Comparison of ENCODE assay signal across 19 cellular contexts in the genomic region with DNA sequence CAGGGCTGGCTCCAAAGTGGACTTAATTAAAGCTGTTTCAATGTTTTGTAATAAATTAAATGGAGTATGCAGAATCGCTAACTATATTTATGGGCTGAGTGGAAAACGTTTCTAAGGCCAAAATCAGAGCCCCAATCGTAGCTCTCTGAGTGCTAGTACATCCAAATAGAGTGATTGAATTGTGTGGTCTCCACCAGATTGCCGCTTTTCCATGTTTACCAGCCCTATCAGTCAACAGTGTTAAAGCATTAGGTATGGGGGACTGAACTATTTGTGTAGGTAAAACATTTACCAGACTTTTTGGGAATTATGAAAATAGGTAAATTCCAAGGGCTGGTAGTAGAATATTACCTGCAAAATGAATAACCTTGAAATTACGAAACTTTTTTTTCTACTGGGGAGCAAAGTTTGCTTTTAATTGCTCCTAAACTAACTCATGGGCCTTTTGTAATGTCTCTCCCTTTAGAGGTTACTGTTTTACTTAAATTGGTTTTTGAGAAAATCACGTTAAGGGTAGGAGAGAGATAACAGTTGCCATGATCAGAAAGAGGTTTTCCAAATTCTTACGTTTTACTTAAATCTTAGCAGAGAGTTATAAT. TPM values are rescaled to one million over a fixed set of nuclear protein-coding genes. Genes with fewer than 3 reads are reported as not detected.
DNase-seq lines count a peak whose midpoint lies in the region; ATAC-seq and TF ChIP-seq lines count a peak whose summit lies in the region.
"Had no signal": no experiment of that assay in that cellular context is flagged by ENCODE, and none has a peak within 500 bp of the region (broad histone marks: within the 10 kb centered on the region; RNA-seq: fewer than 3 reads in every experiment).

No MANE protein-coding gene starts in this region.

- H3K9me3 ChIP-seq in left ventricle myocardium inferior (replicated peaks), result peaks cover 4% of the 10 kb centered on the region
- H3K9me3 ChIP-seq in right atrium auricular region, result no peaks in the 10 kb centered on the region
- no peaks in the 10 kb centered on the region for H3K9me3 ChIP-seq in hepatocyte (ENCODE audit: low read depth)
- H3K9me3 ChIP-seq in neural progenitor cell (ENCODE audit: low read depth), result no peaks in the 10 kb centered on the region
- no peaks in the 10 kb centered on the region for H3K9me3 ChIP-seq in uterus
- H3K9me3 ChIP-seq: A549, upper lobe of left lung had no signal

- H3K9me3 Mint-ChIP-seq in neural progenitor cell, result no peaks in the 10 kb centered on the region
- H3K9me3 Mint-ChIP-seq: activated naive CD4-positive, alpha-beta T cell treated with anti-CD3 and anti-CD28 coated beads, Interleukin-2, amount 50 U/mL, for 24 hours had no signal

- H3K9me2 ChIP-seq in hepatocyte (replicated peaks; ENCODE audit: insufficient read depth), result no peaks in the 10 kb centered on the region

- H3K9ac ChIP-seq in neural progenitor cell, result no peak overlapping the region

- TF ChIP-seq POLR2A in uterus (IDR thresholded peaks at IDR 0.05), result no peak

- no peak for DNase-seq in left ventricle myocardium inferior
- DNase-seq in right atrium auricular region (ENCODE audit: low spot score), result no peak
- no peak for DNase-seq in hepatocyte (ENCODE audit: low spot score)
- DNase-seq in neural progenitor cell (ENCODE audit: low spot score), result no peak
- DNase-seq in cerebellar cortex (ENCODE audit: low spot score), result no peak
- no peak for DNase-seq in cerebellum (ENCODE audit: low spot score)
- no peak for DNase-seq in uterus
- DNase-seq: activated CD8-positive, alpha-beta memory T cell treated with anti-CD3 and anti-CD28 coated beads for 24 hours; activated T-cell treated with anti-CD3 and anti-CD28 coated beads, Interleukin-2, amount 50 U/mL, for 48 hours; EL; HCEC 1CT; NCI-H1436; NCI-H524 treated with DMSO at 0.1 percent for 48 hours; SHP77 had no signal

- H3K27ac ChIP-seq in left ventricle myocardium inferior (replicated peaks), result no peak overlapping the region
- H3K27ac ChIP-seq in right atrium auricular region, result no peak overlapping the region
- H3K27ac ChIP-seq in hepatocyte, result peak overlapping the region; percentile 38
- no peak overlapping the region for H3K27ac ChIP-seq in neural progenitor cell
- H3K27ac ChIP-seq in uterus, result no peak overlapping the region
- H3K27ac ChIP-seq: A549, upper lobe of left lung had no signal

- H3K4me1 ChIP-seq in left ventricle myocardium inferior, result peaks cover 6% of the 10 kb centered on the region
- H3K4me1 ChIP-seq in right atrium auricular region, result no peaks in the 10 kb centered on the region
- H3K4me1 ChIP-seq in hepatocyte (ENCODE audit: insufficient read depth), result peaks cover 14% of the 10 kb centered on the region
- H3K4me1 ChIP-seq in neural progenitor cell, result peaks cover 39% of the 10 kb centered on the region
- H3K4me1 ChIP-seq in uterus, result no peaks in the 10 kb centered on the region
- H3K4me1 ChIP-seq: A549 had no signal

- H3K4me3 ChIP-seq in left ventricle myocardium inferior (peak overlapping the region; percentile 35), right atrium auricular region (peak overlapping the region in 1 of 2 donors; percentile 32), hepatocyte (no peak overlapping the region), neural progenitor cell (peak overlapping the region; percentile 36), uterus (no peak overlapping the region)
- H3K4me3 ChIP-seq: A549 had no signal

- H2AFZ ChIP-seq in hepatocyte (peak overlapping the region; percentile 62), neural progenitor cell (replicated peaks) (peak overlapping the region; percentile 73)

- TF ChIP-seq CTCF in left ventricle myocardium inferior (IDR thresholded peaks at IDR 0.05; ENCODE audit: borderline replicate concordance), result no peak
- TF ChIP-seq CTCF in right atrium auricular region (IDR thresholded peaks at IDR 0.05), result no peak
- TF ChIP-seq CTCF in hepatocyte (IDR thresholded peaks at IDR 0.05; ENCODE audit: poor library complexity), result no peak
- TF ChIP-seq CTCF in neural progenitor cell (IDR thresholded peaks at IDR 0.05), result no peak
- TF ChIP-seq CTCF in uterus (IDR thresholded peaks at IDR 0.05), result no peak

- ATAC-seq in HG02610 (IDR thresholded peaks at IDR 0.05; ENCODE audit: unreplicated experiment), result no peak
- ATAC-seq: A549 had no signal

- 52% methylated on average over 7 of the region's 7 CpGs for WGBS in hepatocyte (ENCODE audit: low lambda C conversion rate, missing lambda C conversion rate)

- H3K27me3 ChIP-seq in left ventricle myocardium inferior (ENCODE audit: low read depth) (peaks cover 5% of the 10 kb centered on the region), right atrium auricular region (no peaks in the 10 kb centered on the region), hepatocyte (no peaks in the 10 kb centered on the region), neural progenitor cell (peaks cover 17% of the 10 kb centered on the region), uterus (no peaks in the 10 kb centered on the region)
- H3K27me3 ChIP-seq: upper lobe of left lung had no signal

- H3K27ac Mint-ChIP-seq in neural progenitor cell, result no peak overlapping the region
- H3K27ac Mint-ChIP-seq: activated naive CD4-positive, alpha-beta T cell treated with anti-CD3 and anti-CD28 coated beads, Interleukin-2, amount 50 U/mL, for 24 hours; IgD-negative memory B cell had no signal

- intact Hi-C loops in left ventricle myocardium inferior (cut with micrococcal nuclease), result no loop called here
- intact Hi-C loops in uterus (cut with DNase I; ENCODE audit: low total_unique reads), result no loop called here

- peaks cover 27% of the 10 kb centered on the region for H3K4me1 Mint-ChIP-seq in neural progenitor cell

- H3K4me2 ChIP-seq in hepatocyte (peak overlapping the region; percentile 75), neural progenitor cell (peak overlapping the region; percentile 78)
- H3K4me2 ChIP-seq: A549 had no signal

- H3K79me2 ChIP-seq in hepatocyte, result no peaks in the 10 kb centered on the region
- no peaks in the 10 kb centered on the region for H3K79me2 ChIP-seq in neural progenitor cell (ENCODE audit: low read depth)

- H3K4me3 Mint-ChIP-seq in neural progenitor cell, result no peak overlapping the region

- H3K36me3 ChIP-seq in left ventricle myocardium inferior (no peaks in the 10 kb centered on the region), right atrium auricular region (no peaks in the 10 kb centered on the region), hepatocyte (replicated peaks; ENCODE audit: insufficient read depth, low read depth) (no peaks in the 10 kb centered on the region), neural progenitor cell (no peaks in the 10 kb centered on the region), uterus (no peaks in the 10 kb centered on the region)
- H3K36me3 ChIP-seq: upper lobe of left lung had no signal

- H3K36me3 Mint-ChIP-seq in neural progenitor cell, result no peaks in the 10 kb centered on the region
- H3K36me3 Mint-ChIP-seq: activated naive CD4-positive, alpha-beta T cell treated with anti-CD3 and anti-CD28 coated beads, Interleukin-2, amount 50 U/mL, for 24 hours; IgD-negative memory B cell had no signal

- H3K27me3 Mint-ChIP-seq in neural progenitor cell (ENCODE audit: insufficient read depth, low read depth), result peaks cover 8% of the 10 kb centered on the region

- peaks cover 46% of the 10 kb centered on the region for H3F3A ChIP-seq in neural progenitor cell (ENCODE audit: low read depth)

- H4K20me1 ChIP-seq in hepatocyte (ENCODE audit: insufficient read depth, poor library complexity, severe bottlenecking) (no peaks in the 10 kb centered on the region), neural progenitor cell (ENCODE audit: low read depth) (peaks cover 2% of the 10 kb centered on the region)

RNA-seq across cellular contexts. Expression of gene METAP2, which starts 28.0 kb away (rescaled TPM):
- total RNA-seq in left ventricle myocardium inferior (50.6 TPM), right atrium auricular region (10 to 100 TPM; 40.8 to 52.1 TPM), hepatocyte (69.7 and 75.9 TPM in 2 replicates), neural progenitor cell (ENCODE audit: low replicate concordance) (111 and 231 TPM in 2 replicates), cerebellum (42.0 TPM), uterus (100 to 1,000 TPM in 1 of 4 donors, 10 to 100 TPM in 3; 25.9 to 544 (median 72.8) TPM)
- 43.2 and 44.7 TPM in 2 replicates for polyA plus RNA-seq in hepatocyte

Comparison
In these comparisons a context has a peak if more than half of its experiments do, and no peak if none do; other contexts are left out.
1. H3K4me3 ChIP-seq: peak in left ventricle myocardium inferior (single experiment) and neural progenitor cell (single experiment); none in hepatocyte (single experiment) and uterus (0 of 2).